In genomic region chr4:22191565-22192301, GRCh38 we compare ENCODE assay signal across 1 cellular context.
TF ChIP-seq lines count a peak whose summit lies in the region.

No MANE protein-coding gene starts in this region.

TF ChIP-seq in GM23338, 12 proteins besides CTCF, POLR2A, EP300 and RAD21 (continued from another document):
- TF ChIP-seq ZNF462 (CRISPR knock-in tag; IDR thresholded peaks at IDR 0.05) (no peak), EZH2phosphoT487 (IDR thresholded peaks at IDR 0.05; ENCODE audit: unreplicated experiment) (no peak), NANOG (IDR thresholded peaks at IDR 0.05; ENCODE audit: borderline replicate concordance) (no peak), EZH2 (IDR thresholded peaks at IDR 0.05; ENCODE audit: low read depth, unreplicated experiment) (no peak), POLR2AphosphoS5 (IDR thresholded peaks at IDR 0.05; ENCODE audit: low read depth) (no peak), ZNF331 (CRISPR knock-in tag; IDR thresholded peaks at IDR 0.05; ENCODE audit: low read depth) (no peak), JUNB (IDR thresholded peaks at IDR 0.05; ENCODE audit: unreplicated experiment) (no peak), ZNF114 (CRISPR knock-in tag; IDR thresholded peaks at IDR 0.05) (no peak), ETS1 (IDR thresholded peaks at IDR 0.05) (no peak)
